ENCODE assay signal across 8 cellular contexts in the genomic region with DNA sequence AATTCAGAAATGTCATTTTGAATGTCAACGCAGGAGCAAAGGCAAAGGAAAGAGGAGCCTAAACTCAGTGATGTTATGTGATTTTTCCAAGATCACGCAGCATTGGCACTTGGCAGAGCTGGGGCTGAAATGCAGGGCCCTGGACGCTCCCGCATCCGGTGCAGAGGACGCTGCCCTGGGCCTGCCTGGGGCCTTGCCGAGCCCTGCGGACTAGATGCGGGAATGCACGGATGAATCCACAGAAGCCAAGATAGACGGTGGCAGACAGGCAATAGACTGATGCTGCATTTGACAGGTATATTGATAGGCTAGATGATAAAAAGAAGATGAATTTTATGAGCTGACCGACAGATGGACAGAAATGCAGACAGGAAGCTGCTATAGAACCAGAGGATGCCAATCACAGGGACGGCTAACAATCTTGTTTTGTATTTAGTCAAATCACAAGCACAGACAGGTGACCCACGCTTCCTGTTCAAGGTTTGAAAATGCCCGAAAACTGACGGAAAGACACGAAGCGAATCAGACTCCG. TPM values are rescaled to one million over a fixed set of nuclear protein-coding genes. Genes with fewer than 3 reads are reported as not detected.
DNase-seq lines count a peak whose midpoint lies in the region; ATAC-seq, FAIRE-seq and TF ChIP-seq lines count a peak whose summit lies in the region.

No MANE protein-coding gene starts in this region.

- H3K4me1 ChIP-seq in breast epithelium = peaks cover 0 to 21% of the 10 kb centered on the region in 2 donors

- CTCF ChIA-PET in AG04449 (lab: Yijun Ruan, JAX) = interaction anchor here (0.5 to 21.2 kb wide), 54 partner anchors 8 to 466 kb away, joined by 3 to 639 read pairs (median 8); a partner anchor contains a TSS

- peak overlapping the region; percentile 88 to 93 for H3K27ac ChIP-seq in breast epithelium

- FAIRE-seq in GM12891 (lab: Jason Lieb, UNC) = no peak

- DNase-seq in AG04449 (ENCODE audit: low read depth, low spot score) = no peak
- DNase-seq in breast epithelium (ENCODE audit: low spot score in 2 of 2) = no peak
- DNase-seq in middle frontal gyrus (ENCODE audit: extremely low spot score, low spot score) = peak; percentile 6
- no peak for DNase-seq in activated CD4-positive, CD25-positive, alpha-beta regulatory T cell (lab: John Stamatoyannopoulos, UW)
- DNase-seq in stimulated activated CD4-positive, alpha-beta T cell treated with anti-CD3 and anti-CD28 coated beads, Interleukin-2, amount 100 ng/mL, for 24 hours = no peak
- DNase-seq in GM12891 (ENCODE audit: insufficient read length, low spot score) = no peak

- intact Hi-C loops in breast epithelium (cut with DNase I; ENCODE audit: low total_unique reads) = loop anchor here (5.0 kb wide), 2 partner anchors 109 to 309 kb away; no protein-coding TSS in a partner anchor

- ATAC-seq in HG03159 (IDR thresholded peaks at IDR 0.05; ENCODE audit: unreplicated experiment) = peak; percentile 66
- no peak for ATAC-seq in HG03442 (IDR thresholded peaks at IDR 0.05; ENCODE audit: unreplicated experiment)

- no peak for TF ChIP-seq POLR2A in breast epithelium (IDR thresholded peaks at IDR 0.05)
- TF ChIP-seq POLR2A in GM12891 (IDR thresholded peaks at IDR 0.05; ENCODE audit: low read depth, low read length) = no peak

- H3K4me3 ChIP-seq in AG04449 (ENCODE audit: low read depth, low read length) (peak overlapping the region; percentile 43), breast epithelium (peak overlapping the region; percentile 66 to 93 (median 93))

- H3K9me3 ChIP-seq in breast epithelium = no peaks in the 10 kb centered on the region

- H3K36me3 ChIP-seq in breast epithelium = no peaks in the 10 kb centered on the region

- H3K27me3 ChIP-seq in breast epithelium = no peaks in the 10 kb centered on the region

- TF ChIP-seq CTCF in AG04449 (IDR thresholded peaks at IDR 0.05; ENCODE audit: insufficient read depth, low read length, missing control alignments) (no peak), breast epithelium (IDR thresholded peaks at IDR 0.05) (no peak)

- POLR2A ChIA-PET in AG04449 (lab: Yijun Ruan, JAX) = interaction anchor here (0.7 to 0.9 kb wide), 3 partner anchors 9 to 79 kb away, joined by 3 to 4 read pairs (median 4); a partner anchor contains a TSS

TF ChIP-seq in GM12891, 5 proteins besides CTCF, POLR2A, EP300 and RAD21:
- TF ChIP-seq POLR2AphosphoS5 (IDR thresholded peaks at IDR 0.05; ENCODE audit: low read depth, low read length) (no peak), SPI1 (IDR thresholded peaks at IDR 0.05; ENCODE audit: low read depth, low read length) (no peak; the same call in 1 of the 2 replicates), TAF1 (IDR thresholded peaks at IDR 0.05; ENCODE audit: low read depth, low read length) (no peak), PAX5 (IDR thresholded peaks at IDR 0.05; ENCODE audit: insufficient read depth, low read length, severe bottlenecking) (no peak), POU2F2 (IDR thresholded peaks at IDR 0.05; ENCODE audit: low read depth, low read length) (no peak)
TF ChIP-seq in GM12891: peak in this region for 0.

RNA-seq across cellular contexts. Expression of a gene that starts 0.7 kb away (rescaled TPM):
- 10 to 100 TPM; 12.6 to 34.0 (median 22.3) TPM for total RNA-seq in breast epithelium
- polyA plus RNA-seq in GM12891 (2012; ENCODE audit: low read depth, missing spikeins) = 10.9 TPM

RNA-seq across cellular contexts. Expression of a gene that starts 25.0 kb away (rescaled TPM):
- total RNA-seq in breast epithelium = 10 to 100 TPM in 2 of 3 donors, 1 to 10 TPM in 1; 4.8 to 13.8 (median 12.1) TPM
- polyA plus RNA-seq in GM12891 (2012; ENCODE audit: low read depth, missing spikeins) = 17.0 TPM
